In genomic region chr19:17332360-17332676, GRCh38 we compare ENCODE assay signal across 15 cellular contexts. TPM values are rescaled to one million over a fixed set of nuclear protein-coding genes. Genes with fewer than 3 reads are reported as not detected.
DNase-seq lines count a peak whose midpoint lies in the region; ATAC-seq, FAIRE-seq and TF ChIP-seq lines count a peak whose summit lies in the region.
"Had no signal": no experiment of that assay in that cellular context is flagged by ENCODE, and none has a peak within 500 bp of the region (broad histone marks: within the 10 kb centered on the region; RNA-seq: fewer than 3 reads in every experiment).

No MANE protein-coding gene starts in this region.

- peaks cover 6% of the 10 kb centered on the region for H3K36me3 Mint-ChIP-seq in CD8-positive, alpha-beta T cell
- H3K36me3 Mint-ChIP-seq in immature natural killer cell (peaks cover 0 to 3% (median 0%) of the 10 kb centered on the region in 3 donors), type B pancreatic cell (peaks cover 9% of the 10 kb centered on the region)

- no peak for FAIRE-seq in H54 (lab: Jason Lieb, UNC)
- FAIRE-seq: GM18507 had no signal

- no peak for TF ChIP-seq POLR2A in H54 (IDR thresholded peaks at IDR 0.05; ENCODE audit: low read depth, low read length)
- TF ChIP-seq POLR2A in breast epithelium (IDR thresholded peaks at IDR 0.05): no peak

- peaks cover 35% of the 10 kb centered on the region for H3K4me1 ChIP-seq in CD8-positive, alpha-beta T cell (ENCODE audit: insufficient read depth, low read length)
- peaks cover 4 to 6% of the 10 kb centered on the region in 2 donors for H3K4me1 ChIP-seq in breast epithelium

- POLR2A ChIA-PET in CD8-positive, alpha-beta T cell (lab: Charles Lee): interaction anchor here (5.9 kb wide), 1 partner anchor 23 kb away, joined by 29 read pairs; the partner anchor contains the start of gene DDA1

- intact Hi-C loops in CD8-positive, alpha-beta T cell (cut with DNase I, micrococcal nuclease): no loop called here
- intact Hi-C loops in breast epithelium (cut with DNase I; ENCODE audit: low total_unique reads): no loop called here

- TF ChIP-seq RAD21 in Ishikawa (IDR thresholded peaks at IDR 0.05; ENCODE audit: low read depth): no peak

- no peaks in the 10 kb centered on the region for H3K27me3 Mint-ChIP-seq in CD8-positive, alpha-beta T cell (ENCODE audit: low read depth)
- H3K27me3 Mint-ChIP-seq in immature natural killer cell (ENCODE audit: low read depth in 3 of 3): peaks cover 0 to 11% (median 10%) of the 10 kb centered on the region in 3 donors
- peaks cover 13% of the 10 kb centered on the region for H3K27me3 Mint-ChIP-seq in type B pancreatic cell

- no peak for TF ChIP-seq EP300 in Ishikawa (IDR thresholded peaks at IDR 0.05; ENCODE audit: borderline replicate concordance)

- no peak for DNase-seq in CD8-positive, alpha-beta T cell
- no peak for DNase-seq in immature natural killer cell
- DNase-seq in type B pancreatic cell (ENCODE audit: extremely low spot score, unreplicated experiment): no peak
- no peak for DNase-seq in H54 (ENCODE audit: insufficient read length, low spot score)
- DNase-seq in breast epithelium (ENCODE audit: low spot score in 2 of 2): no peak
- no peak for DNase-seq in HuH-7.5 (ENCODE audit: low spot score)
- DNase-seq: NCI-H1105 treated with DMSO at 0.1 percent for 48 hours, Peyer's patch had no signal

- H3K9me3 ChIP-seq in CD8-positive, alpha-beta T cell (ENCODE audit: low read length): no peaks in the 10 kb centered on the region
- H3K9me3 ChIP-seq in breast epithelium: no peaks in the 10 kb centered on the region
- H3K9me3 ChIP-seq: Peyer's patch, SJSA1 had no signal

- H3K9me3 Mint-ChIP-seq in CD8-positive, alpha-beta T cell: no peaks in the 10 kb centered on the region
- H3K9me3 Mint-ChIP-seq in immature natural killer cell (no peaks in the 10 kb centered on the region), type B pancreatic cell (no peaks in the 10 kb centered on the region)

- CTCF ChIA-PET in CD8-positive, alpha-beta T cell (lab: Charles Lee): interaction anchor here (1.6 to 2.3 kb wide), 3 partner anchors 40 to 57 kb away, joined by 6 to 10 read pairs (median 6); no protein-coding TSS in a partner anchor

- ATAC-seq in CD8-positive, alpha-beta T cell: no peak
- ATAC-seq: Right ventricle myocardium inferior had no signal

- peak overlapping the region; percentile 49 for H3K4me3 Mint-ChIP-seq in CD8-positive, alpha-beta T cell
- peak overlapping the region in 3 of 5 donors; percentile 27 to 47 (median 45) for H3K4me3 Mint-ChIP-seq in immature natural killer cell
- peak overlapping the region; percentile 67 for H3K4me3 Mint-ChIP-seq in type B pancreatic cell
- H3K4me3 Mint-ChIP-seq: HFFc6 had no signal

- H3K4me1 Mint-ChIP-seq in CD8-positive, alpha-beta T cell (ENCODE audit: low read depth): peaks cover 42% of the 10 kb centered on the region
- H3K4me1 Mint-ChIP-seq in immature natural killer cell (peaks cover 28 to 40% of the 10 kb centered on the region in 2 donors), type B pancreatic cell (ENCODE audit: unreplicated experiment) (peaks cover 19% of the 10 kb centered on the region)

- H3K27me3 ChIP-seq in CD8-positive, alpha-beta T cell (ENCODE audit: insufficient read depth, low read length): no peaks in the 10 kb centered on the region
- no peaks in the 10 kb centered on the region for H3K27me3 ChIP-seq in breast epithelium
- H3K27me3 ChIP-seq: SJSA1 had no signal

- no peak for TF ChIP-seq CTCF in CD8-positive, alpha-beta T cell (IDR thresholded peaks at IDR 0.05)
- TF ChIP-seq CTCF in type B pancreatic cell (conservative IDR thresholded peaks at IDR 0.05) (no peak), breast epithelium (IDR thresholded peaks at IDR 0.05) (no peak)

- H3K4me3 ChIP-seq in CD8-positive, alpha-beta T cell (ENCODE audit: low read depth, low read length): no peak overlapping the region
- H3K4me3 ChIP-seq in breast epithelium: no peak overlapping the region
- H3K4me3 ChIP-seq: BLaER1 treated with 17β-estradiol and CSF1 and Interleukin-3, amounts not matched to agents 10 nM and 100 nM; Peyer's patch; SJSA1 had no signal

- no peaks in the 10 kb centered on the region for H3K36me3 ChIP-seq in CD8-positive, alpha-beta T cell (ENCODE audit: insufficient read depth, low read length)
- H3K36me3 ChIP-seq in breast epithelium: no peaks in the 10 kb centered on the region
- H3K36me3 ChIP-seq: Peyer's patch had no signal

- no peak overlapping the region for H3K27ac ChIP-seq in CD8-positive, alpha-beta T cell (ENCODE audit: low read depth, low read length)
- H3K27ac ChIP-seq in breast epithelium: no peak overlapping the region
- H3K27ac ChIP-seq: BLaER1 treated with 17β-estradiol and CSF1 and Interleukin-3, amounts not matched to agents 10 nM and 100 nM; KMS-11; Peyer's patch; SJSA1 had no signal

- H3K27ac Mint-ChIP-seq in CD8-positive, alpha-beta T cell: no peak overlapping the region
- H3K27ac Mint-ChIP-seq in immature natural killer cell (no peak overlapping the region), type B pancreatic cell (peak overlapping the region; percentile 53)
- H3K27ac Mint-ChIP-seq: HFFc6 had no signal

TF ChIP-seq in Ishikawa, 13 proteins besides CTCF, POLR2A, EP300 and RAD21:
- TF ChIP-seq CEBPB (IDR thresholded peaks at IDR 0.05) (no peak), REST (IDR thresholded peaks at IDR 0.05; ENCODE audit: low read depth) (peak; percentile 82), MAX (IDR thresholded peaks at IDR 0.05) (no peak), ZBTB7A (IDR thresholded peaks at IDR 0.05; ENCODE audit: low read depth) (no peak)

RNA-seq across cellular contexts. Expression of gene ANO8, which starts 2.3 kb away (rescaled TPM):
- total RNA-seq in CD8-positive, alpha-beta T cell: 10 to 100 TPM; 11.6 to 12.5 TPM
- under 1 TPM; 0.06 to 0.40 (median 0.12) TPM for polyA plus RNA-seq in immature natural killer cell
- total RNA-seq in type B pancreatic cell (ENCODE audit: low replicate concordance) (38.4 and 51.3 TPM in 2 replicates), breast epithelium (1 to 10 TPM; 5.1 to 7.2 (median 5.9) TPM)

RNA-seq across cellular contexts. Expression of gene GTPBP3, which starts 5.0 kb away (rescaled TPM):
- 10 to 100 TPM; 20.8 to 25.7 TPM for total RNA-seq in CD8-positive, alpha-beta T cell
- 1 to 10 TPM; 2.8 to 8.8 (median 3.1) TPM for polyA plus RNA-seq in immature natural killer cell
- total RNA-seq in type B pancreatic cell (ENCODE audit: low replicate concordance) (40.0 and 48.4 TPM in 2 replicates), breast epithelium (10 to 100 TPM; 15.5 to 22.6 (median 17.7) TPM)

RNA-seq across cellular contexts. Expression of gene DDA1, which starts 23.0 kb away (rescaled TPM):
- 10 to 100 TPM; 47.7 to 54.6 TPM for total RNA-seq in CD8-positive, alpha-beta T cell
- polyA plus RNA-seq in immature natural killer cell: 10 to 100 TPM; 30.0 to 48.6 (median 40.6) TPM
- 38.7 and 46.0 TPM in 2 replicates for total RNA-seq in type B pancreatic cell (ENCODE audit: low replicate concordance)
- total RNA-seq in breast epithelium: 10 to 100 TPM in 2 of 3 donors, 1 to 10 TPM in 1; 9.2 to 18.7 (median 11.1) TPM

RNA-seq across cellular contexts. Expression of gene MRPL34, which starts 26.6 kb away (rescaled TPM):
- 10 to 100 TPM; 29.5 to 33.8 TPM for total RNA-seq in CD8-positive, alpha-beta T cell
- 100 to 1,000 TPM; 189 to 270 (median 197) TPM for polyA plus RNA-seq in immature natural killer cell
- 79.2 and 111 TPM in 2 replicates for total RNA-seq in type B pancreatic cell (ENCODE audit: low replicate concordance)
- 100 to 1,000 TPM in 1 of 3 donors, 10 to 100 TPM in 2; 88.5 to 139 (median 98.0) TPM for total RNA-seq in breast epithelium

RNA-seq across cellular contexts. Expression of gene ABHD8, which starts 29.1 kb away (rescaled TPM):
- 1 to 10 TPM; 3.3 to 3.9 TPM for total RNA-seq in CD8-positive, alpha-beta T cell
- polyA plus RNA-seq in immature natural killer cell: 10 to 100 TPM in 1 of 3 donors, 1 to 10 TPM in 2; 7.5 to 10.3 (median 8.3) TPM
- total RNA-seq in type B pancreatic cell (ENCODE audit: low replicate concordance) (11.6 and 14.3 TPM in 2 replicates), breast epithelium (10 to 100 TPM in 2 of 3 donors, 1 to 10 TPM in 1; 6.7 to 14.4 (median 11.0) TPM)
